Comparison of ENCODE assay signal across 14 cellular contexts in genomic region chr18:79366177-79367094, GRCh38.
DNase-seq lines count a peak whose midpoint lies in the region; ATAC-seq lines count a peak whose summit lies in the region.
"Had no signal": no experiment of that assay in that cellular context is flagged by ENCODE, and none has a peak within 500 bp of the region (broad histone marks: within the 10 kb centered on the region; RNA-seq: fewer than 3 reads in every experiment).

No MANE protein-coding gene starts in this region.

- DNase-seq in stimulated activated naive CD8-positive, alpha-beta T cell treated with anti-CD3 and anti-CD28 coated beads, Interleukin-15, amount 100 ng/mL, for 72 hours, result no peak
- no peak for DNase-seq in stimulated activated naive CD8-positive, alpha-beta T cell treated with anti-CD3 and anti-CD28 coated beads, Interleukin-15, Interleukin-2, amounts not matched to agents 100 U/mL and 50 U/mL, for 24 hours
- peak; percentile 57 for DNase-seq in brain pericyte (ENCODE audit: low read depth, low spot score)
- DNase-seq in RPMI8226, result no peak
- DNase-seq in T-helper 2 cell treated with Interferon-gamma antibody and Interleukin-4, amounts not matched to agents 5 μg/mL and 100 μg/mL, for 36 hours (ENCODE audit: low spot score), result no peak
- no peak for DNase-seq in OCI-M1 (lab: John Stamatoyannopoulos, UW)
- DNase-seq: brain microvascular endothelial cell; DMS53; NCI-H2171; NK-92 treated with Interleukin-12 subunit alpha and Interleukin-12 subunit beta, amount 100 ng/mL, for 24 hours; stimulated activated CD4-positive, alpha-beta T cell treated with anti-CD3 and anti-CD28 coated beads, Interleukin-15, amount 100 ng/mL, for 24 hours; upper lobe of right lung had no signal

- H3K36me3 Mint-ChIP-seq in T-helper 2 cell treated with Interferon-gamma antibody and Interleukin-4, amounts not matched to agents 5 μg/mL and 100 μg/mL, for 36 hours (ENCODE audit: low read depth), result peaks cover 2% of the 10 kb centered on the region

- H3K27ac Mint-ChIP-seq in stimulated activated naive CD8-positive, alpha-beta T cell treated with anti-CD3 and anti-CD28 coated beads, Interleukin-15, amount 100 ng/mL, for 72 hours, result peak overlapping the region; percentile 19 to 88
- no peak overlapping the region for H3K27ac Mint-ChIP-seq in T-helper 2 cell treated with Interferon-gamma antibody and Interleukin-4, amounts not matched to agents 5 μg/mL and 100 μg/mL, for 36 hours

- no peaks in the 10 kb centered on the region for H3K27me3 Mint-ChIP-seq in stimulated activated naive CD8-positive, alpha-beta T cell treated with anti-CD3 and anti-CD28 coated beads, Interleukin-15, amount 100 ng/mL, for 72 hours
- H3K27me3 Mint-ChIP-seq in T-helper 2 cell treated with Interferon-gamma antibody and Interleukin-4, amounts not matched to agents 5 μg/mL and 100 μg/mL, for 36 hours (ENCODE audit: low read depth), result no peaks in the 10 kb centered on the region

- H3K9me3 Mint-ChIP-seq in stimulated activated naive CD8-positive, alpha-beta T cell treated with anti-CD3 and anti-CD28 coated beads, Interleukin-15, amount 100 ng/mL, for 72 hours, result no peaks in the 10 kb centered on the region
- H3K9me3 Mint-ChIP-seq in T-helper 2 cell treated with Interferon-gamma antibody and Interleukin-4, amounts not matched to agents 5 μg/mL and 100 μg/mL, for 36 hours, result no peaks in the 10 kb centered on the region

- ATAC-seq in stimulated activated naive CD8-positive, alpha-beta T cell treated with anti-CD3 and anti-CD28 coated beads, Interleukin-15, amount 100 ng/mL, for 72 hours, result no peak
- no peak for ATAC-seq in stimulated activated naive CD8-positive, alpha-beta T cell treated with anti-CD3 and anti-CD28 coated beads, Interleukin-15, Interleukin-2, amounts not matched to agents 100 U/mL and 50 U/mL, for 24 hours
- no peak for ATAC-seq in GM21360 (IDR thresholded peaks at IDR 0.05; ENCODE audit: unreplicated experiment)
- ATAC-seq: upper lobe of right lung had no signal

- no peak overlapping the region for H3K4me3 Mint-ChIP-seq in stimulated activated naive CD8-positive, alpha-beta T cell treated with anti-CD3 and anti-CD28 coated beads, Interleukin-15, amount 100 ng/mL, for 72 hours
- no peak overlapping the region for H3K4me3 Mint-ChIP-seq in T-helper 2 cell treated with Interferon-gamma antibody and Interleukin-4, amounts not matched to agents 5 μg/mL and 100 μg/mL, for 36 hours

- H3K4me1 Mint-ChIP-seq in stimulated activated naive CD8-positive, alpha-beta T cell treated with anti-CD3 and anti-CD28 coated beads, Interleukin-15, amount 100 ng/mL, for 72 hours, result peaks cover 31% of the 10 kb centered on the region
- peaks cover 10% of the 10 kb centered on the region for H3K4me1 Mint-ChIP-seq in T-helper 2 cell treated with Interferon-gamma antibody and Interleukin-4, amounts not matched to agents 5 μg/mL and 100 μg/mL, for 36 hours (ENCODE audit: low read depth)

- peak overlapping the region; percentile 25 for H3K27ac ChIP-seq in layer of hippocampus (ENCODE audit: low read depth, low read length)
- H3K27ac ChIP-seq: brain microvascular endothelial cell, upper lobe of right lung had no signal

- no peaks in the 10 kb centered on the region for H3K27me3 ChIP-seq in layer of hippocampus (ENCODE audit: control insufficient read depth, insufficient read depth, low read length)
- H3K27me3 ChIP-seq: brain microvascular endothelial cell, upper lobe of right lung had no signal
